ENCODE assay signal across 24 cellular contexts in the genomic region with DNA sequence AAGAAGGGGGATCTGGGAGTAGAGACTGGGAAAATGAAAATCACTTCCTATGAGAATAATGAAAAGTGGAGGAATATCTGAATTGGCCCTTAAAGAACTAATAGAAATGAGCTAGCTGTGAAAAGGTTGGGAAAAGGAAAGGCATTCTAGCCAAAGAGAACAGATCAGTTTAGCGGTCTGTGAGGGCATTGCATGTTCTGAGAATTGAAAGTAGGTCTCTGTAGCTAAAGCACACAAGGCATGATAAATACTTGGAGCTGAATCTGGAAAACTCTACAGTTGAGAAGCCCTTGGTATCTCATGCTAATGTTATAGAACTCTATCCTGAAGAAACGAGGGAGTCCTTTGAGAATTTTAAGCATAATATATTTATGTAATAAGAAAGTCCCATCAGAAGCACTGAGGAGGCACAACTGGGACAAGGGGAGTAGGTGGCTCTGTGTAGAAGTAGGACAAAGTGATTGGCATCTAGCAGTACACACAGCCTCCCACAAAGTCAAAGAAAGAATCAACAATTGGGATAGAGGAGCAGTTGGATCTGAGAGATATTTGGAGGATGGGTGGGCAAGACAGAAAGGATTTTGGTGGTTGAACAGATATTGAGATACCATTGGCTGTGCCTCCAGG.
"Had no signal": no experiment of that assay in that cellular context is flagged by ENCODE, and none has a peak within 500 bp of the region (broad histone marks: within the 10 kb centered on the region; RNA-seq: fewer than 3 reads in every experiment).

No MANE protein-coding gene starts in this region.

- H3K27me3 ChIP-seq: esophagus squamous epithelium, gastrocnemius medialis, heart right ventricle had no signal

- H3K36me3 ChIP-seq: esophagus squamous epithelium, gastrocnemius medialis, heart right ventricle, left ventricle myocardium inferior, lower lobe of right lung had no signal

- H3K4me1 Mint-ChIP-seq: mesothelial cell of epicardium, naive B cell had no signal

- H3K4me1 ChIP-seq: esophagus squamous epithelium, gastrocnemius medialis, heart right ventricle, left ventricle myocardium inferior, lower lobe of right lung had no signal

- H3K27me3 Mint-ChIP-seq: naive B cell had no signal

- DNase-seq: dermis blood vessel endothelial cell; dorsolateral prefrontal cortex; effector CD4-positive, alpha-beta T cell; effector memory CD4-positive, alpha-beta T cell; esophagus squamous epithelium; foreskin fibroblast; foreskin melanocyte; gastrocnemius medialis; glutamatergic neuron; heart right ventricle; hippocampal formation; left cardiac atrium; left ventricle myocardium inferior; lower lobe of right lung; mesenchymal stem cell; mucosa of descending colon; naive B cell had no signal

- H3K27ac ChIP-seq: coronary artery, dorsolateral prefrontal cortex, esophagus squamous epithelium, gastrocnemius medialis, heart right ventricle, left ventricle myocardium inferior, lower lobe of right lung had no signal

- H3K4me3 ChIP-seq: coronary artery, dorsolateral prefrontal cortex, esophagus squamous epithelium, gastrocnemius medialis, heart right ventricle, left ventricle myocardium inferior, lower lobe of right lung, mucosa of descending colon had no signal

- H3K27ac Mint-ChIP-seq: mesothelial cell of epicardium, naive B cell had no signal

- H3K9me3 ChIP-seq: esophagus squamous epithelium, gastrocnemius medialis, heart right ventricle, left ventricle myocardium inferior, lower lobe of right lung, mucosa of descending colon had no signal

- ATAC-seq: esophagus mucosa, gastrocnemius medialis, heart right ventricle, left cardiac atrium, lower lobe of right lung, mucosa of descending colon had no signal

- FAIRE-seq: colon, endothelial cell of umbilical vein, islet of Langerhans, keratinocyte had no signal

- H3K4me3 Mint-ChIP-seq: mesothelial cell of epicardium had no signal

- H3K36me3 Mint-ChIP-seq: mesothelial cell of epicardium, naive B cell had no signal
